ENCODE assay signal across 21 cellular contexts in the genomic region with DNA sequence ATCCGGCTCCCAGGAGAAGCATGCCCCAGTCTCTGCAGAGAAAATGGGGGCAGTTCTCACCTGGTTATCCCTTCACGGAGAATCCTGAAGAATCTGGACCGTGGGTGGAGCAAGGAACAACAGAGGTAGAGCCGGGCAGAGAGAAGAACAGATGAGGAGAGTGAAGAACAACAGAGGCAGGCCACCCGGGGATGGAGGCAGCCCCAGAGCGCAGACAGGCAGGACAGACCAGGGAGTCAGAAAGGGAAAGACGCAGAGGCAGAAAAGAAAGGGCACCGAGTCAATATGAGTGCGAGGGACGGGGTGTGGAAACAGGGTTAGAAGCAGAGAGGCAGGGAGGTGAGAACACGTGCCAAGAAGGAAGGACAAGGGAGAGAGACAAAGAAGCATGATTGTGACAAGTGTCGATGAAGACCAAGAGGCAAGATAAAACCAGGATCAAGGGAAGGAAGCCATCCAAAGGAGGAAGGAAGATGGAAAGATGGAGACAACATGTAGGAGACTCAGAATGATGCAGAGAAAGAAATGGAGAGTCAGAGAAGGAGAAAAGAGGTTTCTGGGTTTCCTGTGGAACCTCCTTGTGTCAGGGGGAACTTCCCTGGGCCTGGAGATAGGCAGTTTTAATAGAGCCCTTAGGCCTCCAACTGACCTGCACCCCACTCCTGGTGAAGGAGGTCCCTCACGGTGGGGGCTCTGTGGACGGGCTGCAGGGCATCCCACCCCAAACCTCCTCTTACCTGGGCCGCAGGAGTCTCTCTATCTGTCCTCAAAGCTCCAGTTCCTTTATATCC. TPM values are rescaled to one million over a fixed set of nuclear protein-coding genes. Genes with fewer than 3 reads are reported as not detected.
"Had no signal": no experiment of that assay in that cellular context is flagged by ENCODE, and none has a peak within 500 bp of the region (broad histone marks: within the 10 kb centered on the region; RNA-seq: fewer than 3 reads in every experiment).

A gene (minus strand): TSS at position 758 of the 791 bp plus-strand sequence. CDS start 1,050 bp downstream, outside the sequence.

- H3K4me1 ChIP-seq: gastroesophageal sphincter, pancreas, tibial artery had no signal

- H3K4me3 Mint-ChIP-seq: activated B cell treated with CpG ODN at 0.5 μM for 24 hours; activated CD4-positive, alpha-beta memory T cell treated with anti-CD3 and anti-CD28 coated beads for 36 hours; activated CD8-positive, alpha-beta memory T cell treated with anti-CD3 and anti-CD28 coated beads, Interleukin-2, amount 10 ng/mL, durations not matched to agents 7 days and 5 days; activated naive CD4-positive, alpha-beta T cell treated with anti-CD3 and anti-CD28 coated beads for 36 hours; immature natural killer cell; T-cell had no signal

- H3K9me2 ChIP-seq: SK-N-SH had no signal

- H3K4me3 ChIP-seq: coronary artery, gastroesophageal sphincter, pancreas, tibial artery had no signal

- H3K4me1 Mint-ChIP-seq: immature natural killer cell, T-cell had no signal

- H3K27me3 ChIP-seq: brain microvascular endothelial cell, pancreas had no signal

- H3K36me3 ChIP-seq: brain microvascular endothelial cell, gastroesophageal sphincter, pancreas, tibial artery had no signal

- DNase-seq: activated B cell treated with CpG ODN at 0.5 μM for 24 hours; activated CD4-positive, alpha-beta memory T cell treated with anti-CD3 and anti-CD28 coated beads for 36 hours; activated CD4-positive, alpha-beta T cell treated with anti-CD3 and anti-CD28 coated beads for 4 hours; activated CD8-positive, alpha-beta memory T cell treated with anti-CD3 and anti-CD28 coated beads, Interleukin-2, amount 10 ng/mL, durations not matched to agents 7 days and 5 days; activated naive CD4-positive, alpha-beta T cell treated with anti-CD3 and anti-CD28 coated beads for 36 hours; brain microvascular endothelial cell; immature natural killer cell; naive B cell; pancreas; SK-N-SH; stimulated activated naive CD4-positive, alpha-beta T cell; T-cell; tibial artery had no signal

- H3K9ac ChIP-seq: SK-N-SH had no signal

- H3K9me3 Mint-ChIP-seq: activated B cell treated with CpG ODN at 0.5 μM for 24 hours; activated CD4-positive, alpha-beta memory T cell treated with anti-CD3 and anti-CD28 coated beads for 36 hours; activated naive CD4-positive, alpha-beta T cell treated with anti-CD3 and anti-CD28 coated beads for 36 hours; activated T-helper 2 cell treated with anti-CD3 and anti-CD28 coated beads, Interferon-gamma antibody, Interleukin-2, Interleukin-4, amounts not matched to agents 10 μg/mL and 5 μg/mL and 100 μg/mL, durations not matched to agents 14 hours and 24 hours and 36 hours; immature natural killer cell; naive B cell; T-cell had no signal

- H3K27ac ChIP-seq: brain microvascular endothelial cell, coronary artery, gastroesophageal sphincter, pancreas, tibial artery had no signal

- H3K9me3 ChIP-seq: gastroesophageal sphincter, pancreas, SK-N-SH, tibial artery had no signal

- FAIRE-seq: endometrium, pancreas, urothelium cell line had no signal

- H3K4me2 ChIP-seq: SK-N-SH had no signal

- ATAC-seq: activated CD8-positive, alpha-beta memory T cell treated with anti-CD3 and anti-CD28 coated beads, Interleukin-2, amount 10 ng/mL, durations not matched to agents 7 days and 5 days; gastroesophageal sphincter; pancreas; T-cell had no signal

- H3K36me3 Mint-ChIP-seq: activated CD4-positive, alpha-beta memory T cell treated with anti-CD3 and anti-CD28 coated beads for 36 hours; activated CD8-positive, alpha-beta memory T cell treated with anti-CD3 and anti-CD28 coated beads, Interleukin-2, amount 10 ng/mL, durations not matched to agents 7 days and 5 days; immature natural killer cell; naive B cell; T-cell had no signal

- H3K27ac Mint-ChIP-seq: activated B cell treated with CpG ODN at 0.5 μM for 24 hours; activated CD4-positive, alpha-beta memory T cell treated with anti-CD3 and anti-CD28 coated beads for 36 hours; activated CD8-positive, alpha-beta memory T cell treated with anti-CD3 and anti-CD28 coated beads, Interleukin-2, amount 10 ng/mL, durations not matched to agents 7 days and 5 days; activated naive CD4-positive, alpha-beta T cell treated with anti-CD3 and anti-CD28 coated beads for 36 hours; activated T-helper 2 cell treated with anti-CD3 and anti-CD28 coated beads, Interferon-gamma antibody, Interleukin-2, Interleukin-4, amounts not matched to agents 10 μg/mL and 5 μg/mL and 100 μg/mL, durations not matched to agents 14 hours and 24 hours and 36 hours; immature natural killer cell; T-cell had no signal

RNA-seq across cellular contexts. Expression of the gene that starts here (rescaled TPM):
- total RNA-seq: activated B cell treated with CpG ODN at 0.5 μM for 24 hours; activated naive CD4-positive, alpha-beta T cell treated with anti-CD3 and anti-CD28 coated beads for 36 hours; gastroesophageal sphincter; lung microvascular endothelial cell; mononuclear cell; subcutaneous adipose tissue; T-cell had no signal
- polyA plus RNA-seq: immature natural killer cell, SK-N-SH had no signal
